ENCODE assay signal across 8 cellular contexts in the genomic region with DNA sequence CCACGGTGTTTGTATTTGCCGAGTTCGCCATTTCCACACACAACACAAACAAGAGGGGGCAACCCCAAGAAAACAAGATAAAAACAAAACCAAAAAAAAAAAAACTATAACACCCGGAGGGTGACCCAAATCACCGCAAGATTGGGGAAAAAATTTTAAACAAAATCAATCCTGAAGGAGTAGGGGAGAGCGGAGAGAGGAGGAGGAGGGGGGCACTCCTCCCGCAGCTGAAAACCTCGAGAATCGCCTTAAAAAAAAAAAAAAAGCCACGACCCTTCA. TPM values are rescaled to one million over a fixed set of nuclear protein-coding genes. Genes with fewer than 3 reads are reported as not detected.
A peak's percentile ranks its signal among the peaks of the same experiment; 100 is the strongest.
DNase-seq lines count a peak whose midpoint lies in the region; ATAC-seq, FAIRE-seq and TF ChIP-seq lines count a peak whose summit lies in the region.

No MANE protein-coding gene starts in this region.

- H3K36me3 Mint-ChIP-seq in memory B cell, result peaks cover 2% of the 10 kb centered on the region

- peaks cover 0 to 11% (median 4%) of the 10 kb centered on the region in 9 donors for H3K36me3 ChIP-seq in heart right ventricle
- peaks cover 0 to 7% of the 10 kb centered on the region in 2 experiments; a peak in 3 of 4 replicates for H3K36me3 ChIP-seq in GM12878 (ENCODE audit: control insufficient read depth in 2 of 2, insufficient read depth in 2 of 2, low read length in 1 of 2)
- H3K36me3 ChIP-seq in uterus, result no peaks in the 10 kb centered on the region

- H3K9me3 ChIP-seq in heart right ventricle (no peaks in the 10 kb centered on the region), GM12878 (replicated peaks; ENCODE audit: control insufficient read depth, insufficient read depth, low read length) (peaks cover 2% of the 10 kb centered on the region; the same call in 1 of the 3 replicates), uterus (no peaks in the 10 kb centered on the region)

- in situ Hi-C loops in GM12878 (cut with MboI), result no loop called here

- H3K4me1 ChIP-seq in heart right ventricle (peaks cover 0 to 41% (median 27%) of the 10 kb centered on the region in 9 donors), GM12878 (ENCODE audit: control insufficient read depth, insufficient read depth, low read length) (0 out of 2 replicates have a peak, but pooled peaks cover 3% of the 10 kb centered on the region), uterus (peaks cover 0 to 13% of the 10 kb centered on the region in 2 donors)

- H2AFZ ChIP-seq in GM12878 (ENCODE audit: control insufficient read depth, low read depth, low read length), result no peak overlapping the region

- FAIRE-seq in GM12878 (lab: Jason Lieb, UNC), result no peak

- intact Hi-C loops in heart right ventricle (cut with DNase I), result no loop called here
- intact Hi-C loops in Right ventricle myocardium inferior (cut with DNase I), result no loop called here
- intact Hi-C loops in GM12878 (cut with micrococcal nuclease; ENCODE audit: unreplicated experiment), result loop anchor here (2.0 kb wide), 1 partner anchor 250 kb away; no protein-coding TSS in a partner anchor
- intact Hi-C loops in uterus (cut with DNase I; ENCODE audit: low total_unique reads), result no loop called here

- RAD21 ChIA-PET in GM12878 (lab: Charles Lee; ENCODE audit: unreplicated experiment), result interaction anchor here (0.7 to 1.6 kb wide), 3 partner anchors 8 to 50 kb away, joined by 3 to 4 read pairs (median 3); no protein-coding TSS in a partner anchor

- no peak for TF ChIP-seq RAD21 in GM12878 (IDR thresholded peaks at IDR 0.05; ENCODE audit: insufficient read depth, low read depth, low read length)

- TF ChIP-seq CTCF in heart right ventricle (IDR thresholded peaks at IDR 0.05) (no peak), GM12878 (IDR thresholded peaks at IDR 0.05 in 2 of 3, conservative IDR thresholded peaks at IDR 0.05 in 1 of 3; ENCODE audit: control insufficient read depth in 2 of 3, extremely low read depth in 1 of 3, insufficient read depth in 1 of 3, low read depth in 3 of 3, low read length in 3 of 3) (no peak), uterus (IDR thresholded peaks at IDR 0.05) (no peak), GM10266 (IDR thresholded peaks at IDR 0.05; ENCODE audit: control insufficient read depth, insufficient read depth, low read depth, missing control alignments) (no peak)

- peak overlapping the region; percentile 98 for H3K9ac ChIP-seq in GM12878 (ENCODE audit: control insufficient read depth, insufficient read depth, low read length)

- ATAC-seq in heart right ventricle (no peak), Right ventricle myocardium inferior (no peak), GM12878 (no peak), memory B cell (ENCODE audit: low read depth) (no peak)

- peaks cover 6% of the 10 kb centered on the region for H3K4me1 Mint-ChIP-seq in memory B cell

- H4K20me1 ChIP-seq in GM12878 (ENCODE audit: control insufficient read depth, insufficient read depth), result no peaks in the 10 kb centered on the region

- DNase-seq in heart right ventricle, result no peak
- no peak for DNase-seq in Right ventricle myocardium inferior (ENCODE audit: missing footprints)
- DNase-seq in GM12878 (ENCODE audit: low read depth, low spot score), result no peak
- peak in 1 of 2 donors; percentile 49 for DNase-seq in memory B cell (ENCODE audit: low spot score in 2 of 2)
- DNase-seq in uterus, result no peak
- no peak for DNase-seq in SK-N-DZ (ENCODE audit: low spot score)
- DNase-seq in activated CD4-positive, alpha-beta T cell treated with anti-CD3 and anti-CD28 coated beads for 1 hour, result no peak
- no peak for DNase-seq in GM10266 (ENCODE audit: extremely low spot score)

- 0 out of 2 replicates have a peak overlapping the region, but pooled peaks have one; percentile 2 for H3K4me2 ChIP-seq in GM12878 (ENCODE audit: control insufficient read depth, insufficient read depth)

- no TSS peak for BruUV-seq in GM12878 (replicated peaks; lab: Mats Ljungman, UMichigan)

- H3K27ac Mint-ChIP-seq in memory B cell, result peak overlapping the region; percentile 99

- SMC1A ChIA-PET in GM12878 (lab: Charles Lee; ENCODE audit: uncharacterized antibody, unreplicated experiment), result interaction anchor here (0.8 to 1.8 kb wide), 2 partner anchors 15 to 233 kb away, joined by 4 to 7 read pairs; no protein-coding TSS in a partner anchor

- TF ChIP-seq EP300 in GM12878 (IDR thresholded peaks at IDR 0.05; ENCODE audit: borderline replicate concordance in 1 of 2, control insufficient read depth in 1 of 2, low read depth in 2 of 2, low read length in 2 of 2), result no peak

- TF ChIP-seq POLR2A in GM12878 (IDR thresholded peaks at IDR 0.05; ENCODE audit: low read depth, low read length) (no peak), uterus (IDR thresholded peaks at IDR 0.05) (no peak)

- H3K4me3 Mint-ChIP-seq in memory B cell, result peak overlapping the region; percentile 95

- H3K4me3 ChIP-seq in heart right ventricle, result peak overlapping the region; percentile 42 to 89 (median 84)
- peak overlapping the region; percentile 85 for H3K4me3 ChIP-seq in GM12878
- H3K4me3 ChIP-seq in uterus, result peak overlapping the region; percentile 92 to 93

- WGBS in heart right ventricle, 2 donors, result 0% methylated on average over 9 to 10 of the region's 10 CpGs
- WGBS in GM12878 (ENCODE audit: insufficient coverage, insufficient replicate concordance, low lambda C conversion rate, missing lambda C conversion rate), result 0% methylated on average over 6 of the region's 10 CpGs

- no peaks in the 10 kb centered on the region for H3K27me3 ChIP-seq in heart right ventricle
- no peaks in the 10 kb centered on the region for H3K27me3 ChIP-seq in GM12878 (replicated peaks in 1 of 2; ENCODE audit: control insufficient read depth in 2 of 2, insufficient read depth in 2 of 2, low read length in 1 of 2)
- H3K27me3 ChIP-seq in uterus, result no peaks in the 10 kb centered on the region

- no peaks in the 10 kb centered on the region for H3K9me3 Mint-ChIP-seq in memory B cell

- peak overlapping the region; percentile 94 to 100 (median 98) for H3K27ac ChIP-seq in heart right ventricle
- peak overlapping the region; percentile 66 for H3K27ac ChIP-seq in GM12878 (ENCODE audit: control insufficient read depth, insufficient read depth)
- H3K27ac ChIP-seq in uterus, result peak overlapping the region; percentile 99

- H3K27me3 Mint-ChIP-seq in memory B cell, result no peaks in the 10 kb centered on the region

- POLR2A ChIA-PET in GM12878 (lab: Charles Lee), result interaction anchor here (0.6 to 2.1 kb wide), 14 partner anchors 15 to 854 kb away, joined by 3 to 8 read pairs (median 4); a partner anchor contains a TSS

- CTCF ChIA-PET in GM12878 (lab: Yijun Ruan, JAX), result no interaction called here

- peaks cover 44% of the 10 kb centered on the region for H3K79me2 ChIP-seq in GM12878 (ENCODE audit: control insufficient read depth, insufficient read depth, low read length)

TF ChIP-seq in GM12878, 131 proteins besides CTCF, POLR2A, EP300 and RAD21 (continues in another document):
- TF ChIP-seq GABPA (IDR thresholded peaks at IDR 0.05; ENCODE audit: low read depth) (no peak), YBX1 (IDR thresholded peaks at IDR 0.05) (no peak), SMC3 (IDR thresholded peaks at IDR 0.05; ENCODE audit: borderline replicate concordance, low read length) (no peak), ZNF207 (IDR thresholded peaks at IDR 0.05; ENCODE audit: borderline replicate concordance) (peak; percentile 38; the same call in 1 of the 2 replicates), STAT3 (IDR thresholded peaks at IDR 0.05; ENCODE audit: low read depth, low read length) (no peak), NBN (IDR thresholded peaks at IDR 0.05) (no peak; the same call in none of the 2 replicates), SREBF2 (IDR thresholded peaks at IDR 0.05; ENCODE audit: low read length) (0 out of 2 replicates have a peak, but pooled peaks have one; percentile 13)
- TF ChIP-seq, protein P1, sequence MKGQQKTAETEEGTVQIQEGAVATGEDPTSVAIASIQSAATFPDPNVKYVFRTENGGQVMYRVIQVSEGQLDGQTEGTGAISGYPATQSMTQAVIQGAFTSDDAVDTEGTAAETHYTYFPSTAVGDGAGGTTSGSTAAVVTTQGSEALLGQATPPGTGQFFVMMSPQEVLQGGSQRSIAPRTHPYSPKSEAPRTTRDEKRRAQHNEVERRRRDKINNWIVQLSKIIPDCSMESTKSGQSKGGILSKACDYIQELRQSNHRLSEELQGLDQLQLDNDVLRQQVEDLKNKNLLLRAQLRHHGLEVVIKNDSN (IDR thresholded peaks at IDR 0.05; ENCODE audit: borderline replicate concordance, extremely low read length, insufficient read depth, low read depth, low read length), result no peak
- TF ChIP-seq, protein P2, sequence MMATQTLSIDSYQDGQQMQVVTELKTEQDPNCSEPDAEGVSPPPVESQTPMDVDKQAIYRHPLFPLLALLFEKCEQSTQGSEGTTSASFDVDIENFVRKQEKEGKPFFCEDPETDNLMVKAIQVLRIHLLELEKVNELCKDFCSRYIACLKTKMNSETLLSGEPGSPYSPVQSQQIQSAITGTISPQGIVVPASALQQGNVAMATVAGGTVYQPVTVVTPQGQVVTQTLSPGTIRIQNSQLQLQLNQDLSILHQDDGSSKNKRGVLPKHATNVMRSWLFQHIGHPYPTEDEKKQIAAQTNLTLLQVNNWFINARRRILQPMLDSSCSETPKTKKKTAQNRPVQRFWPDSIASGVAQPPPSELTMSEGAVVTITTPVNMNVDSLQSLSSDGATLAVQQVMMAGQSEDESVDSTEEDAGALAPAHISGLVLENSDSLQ (IDR thresholded peaks at IDR 0.05), result no peak

RNA-seq across cellular contexts. Expression of a gene that starts 0.3 kb away (rescaled TPM):
- 10 to 100 TPM; 14.8 to 28.3 (median 23.6) TPM for total RNA-seq in heart right ventricle
- 1 to 10 TPM; 4.3 to 4.4 TPM for polyA plus RNA-seq in heart right ventricle
- total RNA-seq in Right ventricle myocardium inferior, result 17.3 TPM
- total RNA-seq in GM12878 (2013; cell fraction: nucleolus; rRNA removed), result 23.7 and 27.5 TPM in 2 replicates
- 15.9 and 17.6 TPM in 2 replicates for total RNA-seq in GM12878 (2014; rRNA removed)
- 14.2 and 16.4 TPM in 2 replicates for total RNA-seq in GM12878 (2014; rRNA removed; fragmentation: Illumina TruSeq; extraction: Trizol)
- total RNA-seq in GM12878 (2021), result 23.7 and 26.8 TPM in 2 replicates
- polyA plus RNA-seq in GM12878 (2011; ENCODE audit: low read depth), result 7.1 TPM
- 19.7 and 28.7 TPM in 2 replicates for polyA plus RNA-seq in GM12878 (2011; rRNA removed)
- polyA plus RNA-seq in GM12878 (2011; cell fraction: cytosol; rRNA removed), result 14.9 and 20.2 TPM in 2 replicates
- polyA plus RNA-seq in GM12878 (2011; cell fraction: nucleus; rRNA removed), result 9.4 and 12.6 TPM in 2 replicates
- polyA plus RNA-seq in GM12878 (2012), result 10.3 and 13.0 TPM in 2 replicates
- polyA plus RNA-seq in GM12878 (2014; fragmentation: Illumina TruSeq; extraction: Trizol), result 15.6 and 19.8 TPM in 2 replicates
- 1 to 10 TPM; 3.5 to 5.1 TPM for polyA plus RNA-seq in GM12878 (2014; fragmentation: Nextera tagmentation; extraction: Ambion mirVana)
- 17.9 and 18.5 TPM in 2 replicates for polyA plus RNA-seq in GM12878 (2014; rRNA removed)
- 1 to 10 TPM; 2.5 to 2.9 TPM for polyA plus RNA-seq in GM12878 (2016; fragmentation: Nextera tagmentation; extraction: Ambion mirVana)
- polyA minus RNA-seq in GM12878 (2011; rRNA and poly(A)+ RNA removed), result 43.7 and 75.0 TPM in 2 replicates
- polyA minus RNA-seq in GM12878 (2011; cell fraction: cytosol; rRNA and poly(A)+ RNA removed), result 19.8 and 26.3 TPM in 2 replicates
- 7.3 and 11.6 TPM in 2 replicates for polyA minus RNA-seq in GM12878 (2011; cell fraction: nucleus; rRNA and poly(A)+ RNA removed)
- 10 to 100 TPM; 28.2 to 52.4 (median 35.9) TPM for total RNA-seq in uterus
- polyA plus RNA-seq in SK-N-DZ (2014; cell fraction: cytosol; rRNA removed), result 15.6 and 15.8 TPM in 2 replicates
- polyA plus RNA-seq in SK-N-DZ (2014; cell fraction: nucleus; rRNA removed), result 7.7 and 9.9 TPM in 2 replicates
